8 cellular contexts compared by ENCODE assay signal in the genomic region with DNA sequence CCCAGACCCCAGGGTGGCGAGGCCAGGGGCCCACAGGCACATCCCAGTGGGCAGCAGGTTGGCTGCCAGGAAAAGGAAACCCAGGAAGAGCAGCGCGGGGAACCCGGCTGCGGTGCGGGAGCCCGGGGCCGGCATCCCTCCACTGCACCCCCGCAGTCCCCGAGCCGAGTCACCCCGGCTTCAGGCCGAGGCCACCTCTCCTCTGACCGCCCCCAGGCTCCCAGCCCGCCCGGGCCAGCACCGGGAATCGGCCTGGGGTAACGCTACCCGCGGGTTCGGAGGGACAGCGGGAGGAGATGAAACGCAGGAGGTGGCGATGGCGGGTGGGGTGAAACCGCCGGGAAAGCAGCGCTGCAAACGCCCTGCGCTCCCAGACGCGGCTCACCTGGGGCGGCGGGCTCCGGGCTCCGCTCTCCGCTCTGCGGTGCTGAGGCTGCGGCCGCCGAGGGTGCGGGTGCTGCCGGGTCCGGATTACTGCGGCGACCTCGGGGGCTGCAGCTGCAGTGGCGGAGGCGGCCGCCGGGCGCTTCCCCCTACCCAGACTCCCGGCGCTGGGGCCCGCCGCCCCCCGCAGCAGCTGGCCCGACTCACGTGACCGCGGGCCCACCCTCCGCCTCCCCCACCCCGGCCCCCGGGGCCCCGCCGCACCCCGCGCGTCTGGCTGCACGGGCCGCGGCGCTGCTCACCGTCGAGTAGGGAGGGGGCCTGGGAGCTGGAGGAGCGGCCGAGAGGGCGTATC. TPM values are rescaled to one million over a fixed set of nuclear protein-coding genes. Genes with fewer than 3 reads are reported as not detected.
DNase-seq lines count a peak whose midpoint lies in the region; ATAC-seq and TF ChIP-seq lines count a peak whose summit lies in the region.

SCRN1 (minus strand) TSS at position 545 of the 739 bp plus-strand sequence. CDS start 20,734 bp downstream, outside the sequence.

- intact Hi-C loops in mammary epithelial cell (cut with micrococcal nuclease): loop anchor here (1.0 to 10.0 kb wide), 2 partner anchors 37 to 75 kb away; partner anchors contain the start of gene FKBP14

- CTCF ChIA-PET in mammary epithelial cell (lab: Charles Lee; ENCODE audit: low non-redundant PET): interaction anchor here (0.6 kb wide), 1 partner anchor 43 kb away, joined by 12 read pairs; no protein-coding TSS in a partner anchor

- no peaks in the 10 kb centered on the region for H3K36me3 ChIP-seq in mammary epithelial cell (ENCODE audit: insufficient read depth, low read length)

- H2AFZ ChIP-seq in mammary epithelial cell (ENCODE audit: low read depth, low read length): peak within 1 kb of the TSS; percentile 94

- H3K4me3 ChIP-seq in mammary epithelial cell (replicated peaks in 1 of 3; ENCODE audit: insufficient read depth in 1 of 3, low read depth in 2 of 3, low read length in 3 of 3) (peak within 1 kb of the TSS; percentile 87 to 99 (median 97)), skeletal muscle cell (ENCODE audit: low read depth, low read length) (peak within 1 kb of the TSS; percentile 95)

- H3K9me3 ChIP-seq in mammary epithelial cell (replicated peaks; ENCODE audit: insufficient read depth, low read length): no peaks in the 10 kb centered on the region

- in situ Hi-C loops in mammary epithelial cell (cut with MboI; ENCODE audit: low sequenced_read_pairs in 2 of 2): no loop called here

- H4K20me1 ChIP-seq in mammary epithelial cell (ENCODE audit: insufficient read depth, low read length): no peaks in the 10 kb centered on the region

- peak within 1 kb of the TSS; percentile 98 for H3K4me2 ChIP-seq in mammary epithelial cell (ENCODE audit: insufficient read depth, low read depth, low read length)

- peak; percentile 45 for ATAC-seq in GM19324 (IDR thresholded peaks at IDR 0.05; ENCODE audit: low FRiP score, unreplicated experiment)
- peak; percentile 30 for ATAC-seq in HG03460 (IDR thresholded peaks at IDR 0.05; ENCODE audit: unreplicated experiment)
- peak; percentile 61 for ATAC-seq in SK-N-SH treated with all-trans-retinoic acid at 6 μM for 48 hours
- no peak for ATAC-seq in GM18858 (IDR thresholded peaks at IDR 0.05; ENCODE audit: unreplicated experiment)

- BruUV-seq in mammary epithelial cell (replicated peaks; lab: Mats Ljungman, UMichigan): no TSS peak

- peaks cover 41% of the 10 kb centered on the region for H3K79me2 ChIP-seq in mammary epithelial cell (ENCODE audit: insufficient read depth, low read length)

- H3K27me3 ChIP-seq in mammary epithelial cell (ENCODE audit: insufficient read depth, low read length): no peaks in the 10 kb centered on the region

- peak within 1 kb of the TSS; percentile 57 for H3K27ac ChIP-seq in mammary epithelial cell (ENCODE audit: insufficient read depth, low read depth, low read length)

- 5% methylated on average over 11 of the region's 79 CpGs for WGBS in mammary epithelial cell (ENCODE audit: low coverage, missing lambda C conversion rate)

- peak; percentile 10 for DNase-seq in CD1c-positive myeloid dendritic cell (ENCODE audit: extremely low spot score)
- DNase-seq in mammary epithelial cell: peak; percentile 42
- DNase-seq in iPS-NIHi11 (ENCODE audit: low spot score): peak; percentile 89
- DNase-seq in skeletal muscle cell (ENCODE audit: low read depth): no peak

- dilution Hi-C loops in mammary epithelial cell (cut with HindIII; ENCODE audit: low sequenced_read_pairs): no loop called here

- H3K4me1 ChIP-seq in mammary epithelial cell (ENCODE audit: insufficient read depth, low read length): peaks cover 21% of the 10 kb centered on the region

- no peak for TF ChIP-seq CTCF in mammary epithelial cell (conservative IDR thresholded peaks at IDR 0.05 in 1 of 2, IDR thresholded peaks at IDR 0.05 in 1 of 2; ENCODE audit: extremely low read depth in 1 of 2, insufficient read depth in 1 of 2, low read depth in 1 of 2, low read length in 2 of 2)

- H3K9ac ChIP-seq in mammary epithelial cell (ENCODE audit: insufficient read depth, low read length): peak within 1 kb of the TSS; percentile 61

TF ChIP-seq in SK-N-SH treated with all-trans-retinoic acid at 6 μM for 48 hours, 23 proteins besides CTCF, POLR2A, EP300 and RAD21:
- TF ChIP-seq ARNTL (CRISPR knock-in tag; IDR thresholded peaks at IDR 0.05; ENCODE audit: borderline replicate concordance, low read depth): no peak
- no peak for TF ChIP-seq ISL1 (CRISPR knock-in tag; IDR thresholded peaks at IDR 0.05)
- no peak for TF ChIP-seq RARB (CRISPR knock-in tag; IDR thresholded peaks at IDR 0.05)
- TF ChIP-seq OSR1 (CRISPR knock-in tag; IDR thresholded peaks at IDR 0.05): no peak
- no peak for TF ChIP-seq CSDC2 (CRISPR knock-in tag; IDR thresholded peaks at IDR 0.05)
- no peak for TF ChIP-seq TCF4 (CRISPR knock-in tag; IDR thresholded peaks at IDR 0.05; ENCODE audit: borderline replicate concordance)
- TF ChIP-seq ESRRG (CRISPR knock-in tag; IDR thresholded peaks at IDR 0.05): no peak
- TF ChIP-seq ZC3H10 (CRISPR knock-in tag; IDR thresholded peaks at IDR 0.05): no peak
- TF ChIP-seq POU6F1 (CRISPR knock-in tag; IDR thresholded peaks at IDR 0.05; ENCODE audit: borderline replicate concordance, low read depth): no peak
- TF ChIP-seq, protein P1, sequence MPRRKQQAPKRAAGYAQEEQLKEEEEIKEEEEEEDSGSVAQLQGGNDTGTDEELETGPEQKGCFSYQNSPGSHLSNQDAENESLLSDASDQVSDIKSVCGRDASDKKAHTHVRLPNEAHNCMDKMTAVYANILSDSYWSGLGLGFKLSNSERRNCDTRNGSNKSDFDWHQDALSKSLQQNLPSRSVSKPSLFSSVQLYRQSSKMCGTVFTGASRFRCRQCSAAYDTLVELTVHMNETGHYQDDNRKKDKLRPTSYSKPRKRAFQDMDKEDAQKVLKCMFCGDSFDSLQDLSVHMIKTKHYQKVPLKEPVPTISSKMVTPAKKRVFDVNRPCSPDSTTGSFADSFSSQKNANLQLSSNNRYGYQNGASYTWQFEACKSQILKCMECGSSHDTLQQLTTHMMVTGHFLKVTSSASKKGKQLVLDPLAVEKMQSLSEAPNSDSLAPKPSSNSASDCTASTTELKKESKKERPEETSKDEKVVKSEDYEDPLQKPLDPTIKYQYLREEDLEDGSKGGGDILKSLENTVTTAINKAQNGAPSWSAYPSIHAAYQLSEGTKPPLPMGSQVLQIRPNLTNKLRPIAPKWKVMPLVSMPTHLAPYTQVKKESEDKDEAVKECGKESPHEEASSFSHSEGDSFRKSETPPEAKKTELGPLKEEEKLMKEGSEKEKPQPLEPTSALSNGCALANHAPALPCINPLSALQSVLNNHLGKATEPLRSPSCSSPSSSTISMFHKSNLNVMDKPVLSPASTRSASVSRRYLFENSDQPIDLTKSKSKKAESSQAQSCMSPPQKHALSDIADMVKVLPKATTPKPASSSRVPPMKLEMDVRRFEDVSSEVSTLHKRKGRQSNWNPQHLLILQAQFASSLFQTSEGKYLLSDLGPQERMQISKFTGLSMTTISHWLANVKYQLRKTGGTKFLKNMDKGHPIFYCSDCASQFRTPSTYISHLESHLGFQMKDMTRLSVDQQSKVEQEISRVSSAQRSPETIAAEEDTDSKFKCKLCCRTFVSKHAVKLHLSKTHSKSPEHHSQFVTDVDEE (CRISPR knock-in tag; IDR thresholded peaks at IDR 0.05): no peak
- no peak for TF ChIP-seq ZNF8 (CRISPR knock-in tag; IDR thresholded peaks at IDR 0.05)
- no peak for TF ChIP-seq PATZ1 (CRISPR knock-in tag; IDR thresholded peaks at IDR 0.05; ENCODE audit: borderline replicate concordance)
- TF ChIP-seq SNAI2 (CRISPR knock-in tag; IDR thresholded peaks at IDR 0.05): no peak
- no peak for TF ChIP-seq TOX (CRISPR knock-in tag; IDR thresholded peaks at IDR 0.05; ENCODE audit: borderline replicate concordance)
- TF ChIP-seq ZFP3 (CRISPR knock-in tag; IDR thresholded peaks at IDR 0.05): no peak
TF ChIP-seq in SK-N-SH treated with all-trans-retinoic acid at 6 μM for 48 hours: peak in this region for 0.

RNA-seq across cellular contexts. Expression of gene SCRN1, which starts in this region (rescaled TPM):
- total RNA-seq in mammary epithelial cell: 10 to 100 TPM; 44.5 to 49.7 TPM
- polyA plus RNA-seq in mammary epithelial cell: 43.9 TPM
- polyA minus RNA-seq in mammary epithelial cell: 69.1 TPM
